ENCODE assay signal across 1 cellular context in the genomic region with DNA sequence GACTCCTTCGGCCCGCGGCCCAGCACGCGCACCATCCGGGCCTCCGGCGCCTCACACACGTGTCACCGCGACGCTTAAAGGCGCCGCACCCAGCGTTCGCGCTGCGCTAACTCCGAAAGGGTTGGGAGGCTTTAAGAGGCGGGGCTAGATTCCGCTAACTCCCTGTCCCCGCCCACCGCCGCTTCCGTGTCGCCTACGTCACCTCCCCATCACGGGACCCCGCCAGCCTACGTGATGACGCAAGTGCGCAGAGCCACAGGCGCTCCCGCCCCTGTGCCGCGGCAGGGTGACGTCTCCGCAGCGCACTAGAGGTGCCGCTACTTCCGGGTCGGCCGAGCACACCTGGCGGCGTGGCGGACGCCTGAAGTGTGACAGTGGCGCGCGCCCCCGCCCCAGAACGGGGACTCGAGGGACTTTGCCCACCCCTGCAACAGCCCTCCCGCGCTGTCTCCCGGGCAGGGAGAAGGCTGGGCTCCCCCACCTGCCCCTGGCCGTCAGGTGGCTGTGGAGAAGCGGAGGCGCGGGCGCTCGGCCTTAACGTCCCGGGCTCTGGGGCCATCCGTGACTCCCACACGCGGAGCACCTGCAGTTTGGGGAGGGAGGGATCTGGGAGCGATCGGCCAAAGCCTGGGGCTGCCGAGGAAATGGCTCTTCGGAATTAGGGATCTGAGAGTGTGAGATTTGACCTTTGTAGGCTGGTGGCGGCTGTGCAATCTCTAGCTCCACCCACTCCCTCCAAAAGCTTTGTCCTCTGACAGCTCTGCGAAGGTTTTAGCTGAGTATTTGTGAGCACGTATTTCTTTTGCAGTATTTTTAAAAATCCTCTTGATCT.
TF ChIP-seq lines count a peak whose summit lies in the region.

A gene (minus strand): TSS at position 35 of the 832 bp plus-strand sequence. CDS start 4,451 bp downstream, outside the sequence.

TF ChIP-seq in HepG2, 621 proteins besides CTCF, POLR2A, EP300 and RAD21 (continued from another document and continues in another):
- TF ChIP-seq, protein P1, sequence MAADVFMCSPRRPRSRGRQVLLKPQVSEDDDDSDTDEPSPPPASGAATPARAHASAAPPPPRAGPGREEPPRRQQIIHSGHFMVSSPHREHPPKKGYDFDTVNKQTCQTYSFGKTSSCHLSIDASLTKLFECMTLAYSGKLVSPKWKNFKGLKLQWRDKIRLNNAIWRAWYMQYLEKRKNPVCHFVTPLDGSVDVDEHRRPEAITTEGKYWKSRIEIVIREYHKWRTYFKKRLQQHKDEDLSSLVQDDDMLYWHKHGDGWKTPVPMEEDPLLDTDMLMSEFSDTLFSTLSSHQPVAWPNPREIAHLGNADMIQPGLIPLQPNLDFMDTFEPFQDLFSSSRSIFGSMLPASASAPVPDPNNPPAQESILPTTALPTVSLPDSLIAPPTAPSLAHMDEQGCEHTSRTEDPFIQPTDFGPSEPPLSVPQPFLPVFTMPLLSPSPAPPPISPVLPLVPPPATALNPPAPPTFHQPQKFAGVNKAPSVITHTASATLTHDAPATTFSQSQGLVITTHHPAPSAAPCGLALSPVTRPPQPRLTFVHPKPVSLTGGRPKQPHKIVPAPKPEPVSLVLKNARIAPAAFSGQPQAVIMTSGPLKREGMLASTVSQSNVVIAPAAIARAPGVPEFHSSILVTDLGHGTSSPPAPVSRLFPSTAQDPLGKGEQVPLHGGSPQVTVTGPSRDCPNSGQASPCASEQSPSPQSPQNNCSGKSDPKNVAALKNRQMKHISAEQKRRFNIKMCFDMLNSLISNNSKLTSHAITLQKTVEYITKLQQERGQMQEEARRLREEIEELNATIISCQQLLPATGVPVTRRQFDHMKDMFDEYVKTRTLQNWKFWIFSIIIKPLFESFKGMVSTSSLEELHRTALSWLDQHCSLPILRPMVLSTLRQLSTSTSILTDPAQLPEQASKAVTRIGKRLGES (CRISPR knock-in tag; IDR thresholded peaks at IDR 0.05; ENCODE audit: borderline replicate concordance): no peak
- TF ChIP-seq ZNF781 (CRISPR knock-in tag; IDR thresholded peaks at IDR 0.05; ENCODE audit: borderline replicate concordance, not compliant biosample characterization) (peak; percentile 88), RNF2 (conservative IDR thresholded peaks at IDR 0.05; ENCODE audit: low read depth) (no peak; the same call in 1 of the 2 replicates), ZNF569 (CRISPR knock-in tag; IDR thresholded peaks at IDR 0.05; ENCODE audit: borderline replicate concordance) (peak; percentile 76; the same call in 1 of the 2 replicates), ZFP36L1 (CRISPR knock-in tag; IDR thresholded peaks at IDR 0.05) (no peak), FOXP1 (IDR thresholded peaks at IDR 0.05) (no peak), FOXP1 (CRISPR knock-in tag; IDR thresholded peaks at IDR 0.05) (no peak), ZNF24 (IDR thresholded peaks at IDR 0.05) (no peak), ZFAT (CRISPR knock-in tag; conservative IDR thresholded peaks at IDR 0.05) (0 out of 2 replicates have a peak, but pooled peaks have one; percentile 21), ZNF383 (CRISPR knock-in tag; IDR thresholded peaks at IDR 0.05; ENCODE audit: borderline replicate concordance) (no peak), SIN3A (IDR thresholded peaks at IDR 0.05; ENCODE audit: borderline replicate concordance, low read depth, low read length) (peak; percentile 88; the same call in 1 of the 2 replicates), ELF3 (CRISPR knock-in tag; IDR thresholded peaks at IDR 0.05) (peak; percentile 100), CBX1 (IDR thresholded peaks at IDR 0.05; ENCODE audit: low read depth) (peak; percentile 16), SRF (IDR thresholded peaks at IDR 0.05; ENCODE audit: low read depth, low read length) (peak; percentile 75; the same call in 1 of the 2 replicates), JARID2 (CRISPR knock-in tag; IDR thresholded peaks at IDR 0.05; ENCODE audit: insufficient replicate concordance) (peak; percentile 95), SKI (IDR thresholded peaks at IDR 0.05; ENCODE audit: partially characterized antibody) (peak; percentile 73), SRSF1 (optimal IDR thresholded peaks at IDR 0.05; ENCODE audit: low read depth, low read length) (peak; percentile 84), ZNF598 (CRISPR knock-in tag; IDR thresholded peaks at IDR 0.05; ENCODE audit: borderline replicate concordance) (peak; percentile 99), ZNF879 (CRISPR knock-in tag; IDR thresholded peaks at IDR 0.05) (no peak), KAT7 (CRISPR knock-in tag; IDR thresholded peaks at IDR 0.05; ENCODE audit: borderline replicate concordance) (peak; percentile 96; the same call in 1 of the 2 replicates), PRPF4 (IDR thresholded peaks at IDR 0.05; ENCODE audit: low read depth, low read length, poor library complexity, severe bottlenecking) (no peak), ZNF672 (CRISPR knock-in tag; IDR thresholded peaks at IDR 0.05) (peak; percentile 93), YY1 (IDR thresholded peaks at IDR 0.05; ENCODE audit: insufficient read depth, insufficient replicate concordance, low read depth, low read length) (peak; percentile 80), RFX1 (IDR thresholded peaks at IDR 0.05) (no peak), BRD4 (CRISPR knock-in tag; IDR thresholded peaks at IDR 0.05) (peak; percentile 97), ADNP (CRISPR knock-in tag; IDR thresholded peaks at IDR 0.05) (no peak), ZNF564 (CRISPR knock-in tag; IDR thresholded peaks at IDR 0.05) (peak; percentile 95), NR2F1 (CRISPR knock-in tag; IDR thresholded peaks at IDR 0.05) (peak; percentile 14 to 72; a peak in 3 of 4 replicates), ATRX (CRISPR knock-in tag; IDR thresholded peaks at IDR 0.05; ENCODE audit: borderline replicate concordance) (0 out of 2 replicates have a peak, but pooled peaks have one; percentile 71), TOE1 (CRISPR knock-in tag; IDR thresholded peaks at IDR 0.05) (no peak; the same call in 1 of the 2 replicates), GTF2F1 (IDR thresholded peaks at IDR 0.05; ENCODE audit: low read length) (0 out of 2 replicates have a peak, but pooled peaks have one; percentile 64), ZNF253 (CRISPR knock-in tag; IDR thresholded peaks at IDR 0.05; ENCODE audit: borderline replicate concordance) (no peak), ZNF761 (CRISPR knock-in tag; conservative IDR thresholded peaks at IDR 0.05) (peak; percentile 97), ISL2 (CRISPR knock-in tag; IDR thresholded peaks at IDR 0.05) (peak; percentile 91), ZSCAN31 (CRISPR knock-in tag; IDR thresholded peaks at IDR 0.05; ENCODE audit: low read depth) (peak; percentile 95), MEF2D (CRISPR knock-in tag; IDR thresholded peaks at IDR 0.05) (peak; percentile 94), HES4 (CRISPR knock-in tag; IDR thresholded peaks at IDR 0.05; ENCODE audit: borderline replicate concordance) (peak; percentile 74; the same call in 1 of the 2 replicates), PAWR (CRISPR knock-in tag; IDR thresholded peaks at IDR 0.05; ENCODE audit: borderline replicate concordance) (0 out of 2 replicates have a peak, but pooled peaks have one; percentile 38)
- TF ChIP-seq, protein P2, sequence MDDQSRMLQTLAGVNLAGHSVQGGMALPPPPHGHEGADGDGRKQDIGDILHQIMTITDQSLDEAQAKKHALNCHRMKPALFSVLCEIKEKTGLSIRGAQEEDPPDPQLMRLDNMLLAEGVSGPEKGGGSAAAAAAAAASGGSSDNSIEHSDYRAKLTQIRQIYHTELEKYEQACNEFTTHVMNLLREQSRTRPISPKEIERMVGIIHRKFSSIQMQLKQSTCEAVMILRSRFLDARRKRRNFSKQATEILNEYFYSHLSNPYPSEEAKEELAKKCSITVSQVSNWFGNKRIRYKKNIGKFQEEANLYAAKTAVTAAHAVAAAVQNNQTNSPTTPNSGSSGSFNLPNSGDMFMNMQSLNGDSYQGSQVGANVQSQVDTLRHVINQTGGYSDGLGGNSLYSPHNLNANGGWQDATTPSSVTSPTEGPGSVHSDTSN (CRISPR knock-in tag; IDR thresholded peaks at IDR 0.05; ENCODE audit: borderline replicate concordance): no peak
- TF ChIP-seq, protein P3, sequence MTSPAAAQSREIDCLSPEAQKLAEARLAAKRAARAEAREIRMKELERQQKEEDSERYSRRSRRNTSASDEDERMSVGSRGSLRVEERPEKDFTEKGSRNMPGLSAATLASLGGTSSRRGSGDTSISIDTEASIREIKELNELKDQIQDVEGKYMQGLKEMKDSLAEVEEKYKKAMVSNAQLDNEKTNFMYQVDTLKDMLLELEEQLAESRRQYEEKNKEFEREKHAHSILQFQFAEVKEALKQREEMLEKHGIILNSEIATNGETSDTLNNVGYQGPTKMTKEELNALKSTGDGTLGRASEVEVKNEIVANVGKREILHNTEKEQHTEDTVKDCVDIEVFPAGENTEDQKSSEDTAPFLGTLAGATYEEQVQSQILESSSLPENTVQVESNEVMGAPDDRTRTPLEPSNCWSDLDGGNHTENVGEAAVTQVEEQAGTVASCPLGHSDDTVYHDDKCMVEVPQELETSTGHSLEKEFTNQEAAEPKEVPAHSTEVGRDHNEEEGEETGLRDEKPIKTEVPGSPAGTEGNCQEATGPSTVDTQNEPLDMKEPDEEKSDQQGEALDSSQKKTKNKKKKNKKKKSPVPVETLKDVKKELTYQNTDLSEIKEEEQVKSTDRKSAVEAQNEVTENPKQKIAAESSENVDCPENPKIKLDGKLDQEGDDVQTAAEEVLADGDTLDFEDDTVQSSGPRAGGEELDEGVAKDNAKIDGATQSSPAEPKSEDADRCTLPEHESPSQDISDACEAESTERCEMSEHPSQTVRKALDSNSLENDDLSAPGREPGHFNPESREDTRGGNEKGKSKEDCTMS (CRISPR knock-in tag; conservative IDR thresholded peaks at IDR 0.05): peak; percentile 73; the same call in 1 of the 2 replicates
- TF ChIP-seq, protein P4, sequence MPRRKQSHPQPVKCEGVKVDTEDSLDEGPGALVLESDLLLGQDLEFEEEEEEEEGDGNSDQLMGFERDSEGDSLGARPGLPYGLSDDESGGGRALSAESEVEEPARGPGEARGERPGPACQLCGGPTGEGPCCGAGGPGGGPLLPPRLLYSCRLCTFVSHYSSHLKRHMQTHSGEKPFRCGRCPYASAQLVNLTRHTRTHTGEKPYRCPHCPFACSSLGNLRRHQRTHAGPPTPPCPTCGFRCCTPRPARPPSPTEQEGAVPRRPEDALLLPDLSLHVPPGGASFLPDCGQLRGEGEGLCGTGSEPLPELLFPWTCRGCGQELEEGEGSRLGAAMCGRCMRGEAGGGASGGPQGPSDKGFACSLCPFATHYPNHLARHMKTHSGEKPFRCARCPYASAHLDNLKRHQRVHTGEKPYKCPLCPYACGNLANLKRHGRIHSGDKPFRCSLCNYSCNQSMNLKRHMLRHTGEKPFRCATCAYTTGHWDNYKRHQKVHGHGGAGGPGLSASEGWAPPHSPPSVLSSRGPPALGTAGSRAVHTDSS (CRISPR knock-in tag; conservative IDR thresholded peaks at IDR 0.05): no peak; the same call in 1 of the 2 replicates
- TF ChIP-seq, protein P5, sequence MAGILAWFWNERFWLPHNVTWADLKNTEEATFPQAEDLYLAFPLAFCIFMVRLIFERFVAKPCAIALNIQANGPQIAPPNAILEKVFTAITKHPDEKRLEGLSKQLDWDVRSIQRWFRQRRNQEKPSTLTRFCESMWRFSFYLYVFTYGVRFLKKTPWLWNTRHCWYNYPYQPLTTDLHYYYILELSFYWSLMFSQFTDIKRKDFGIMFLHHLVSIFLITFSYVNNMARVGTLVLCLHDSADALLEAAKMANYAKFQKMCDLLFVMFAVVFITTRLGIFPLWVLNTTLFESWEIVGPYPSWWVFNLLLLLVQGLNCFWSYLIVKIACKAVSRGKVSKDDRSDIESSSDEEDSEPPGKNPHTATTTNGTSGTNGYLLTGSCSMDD (CRISPR knock-in tag; IDR thresholded peaks at IDR 0.05): 0 out of 2 replicates have a peak, but pooled peaks have one; percentile 72
- TF ChIP-seq, protein P6, sequence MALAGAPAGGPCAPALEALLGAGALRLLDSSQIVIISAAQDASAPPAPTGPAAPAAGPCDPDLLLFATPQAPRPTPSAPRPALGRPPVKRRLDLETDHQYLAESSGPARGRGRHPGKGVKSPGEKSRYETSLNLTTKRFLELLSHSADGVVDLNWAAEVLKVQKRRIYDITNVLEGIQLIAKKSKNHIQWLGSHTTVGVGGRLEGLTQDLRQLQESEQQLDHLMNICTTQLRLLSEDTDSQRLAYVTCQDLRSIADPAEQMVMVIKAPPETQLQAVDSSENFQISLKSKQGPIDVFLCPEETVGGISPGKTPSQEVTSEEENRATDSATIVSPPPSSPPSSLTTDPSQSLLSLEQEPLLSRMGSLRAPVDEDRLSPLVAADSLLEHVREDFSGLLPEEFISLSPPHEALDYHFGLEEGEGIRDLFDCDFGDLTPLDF (CRISPR knock-in tag; IDR thresholded peaks at IDR 0.05): peak; percentile 90
- TF ChIP-seq, protein P7, sequence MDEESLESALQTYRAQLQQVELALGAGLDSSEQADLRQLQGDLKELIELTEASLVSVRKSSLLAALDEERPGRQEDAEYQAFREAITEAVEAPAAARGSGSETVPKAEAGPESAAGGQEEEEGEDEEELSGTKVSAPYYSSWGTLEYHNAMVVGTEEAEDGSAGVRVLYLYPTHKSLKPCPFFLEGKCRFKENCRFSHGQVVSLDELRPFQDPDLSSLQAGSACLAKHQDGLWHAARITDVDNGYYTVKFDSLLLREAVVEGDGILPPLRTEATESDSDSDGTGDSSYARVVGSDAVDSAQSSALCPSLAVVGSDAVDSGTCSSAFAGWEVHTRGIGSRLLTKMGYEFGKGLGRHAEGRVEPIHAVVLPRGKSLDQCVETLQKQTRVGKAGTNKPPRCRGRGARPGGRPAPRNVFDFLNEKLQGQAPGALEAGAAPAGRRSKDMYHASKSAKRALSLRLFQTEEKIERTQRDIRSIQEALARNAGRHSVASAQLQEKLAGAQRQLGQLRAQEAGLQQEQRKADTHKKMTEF (CRISPR knock-in tag; IDR thresholded peaks at IDR 0.05): peak; percentile 99
- TF ChIP-seq, protein P8, sequence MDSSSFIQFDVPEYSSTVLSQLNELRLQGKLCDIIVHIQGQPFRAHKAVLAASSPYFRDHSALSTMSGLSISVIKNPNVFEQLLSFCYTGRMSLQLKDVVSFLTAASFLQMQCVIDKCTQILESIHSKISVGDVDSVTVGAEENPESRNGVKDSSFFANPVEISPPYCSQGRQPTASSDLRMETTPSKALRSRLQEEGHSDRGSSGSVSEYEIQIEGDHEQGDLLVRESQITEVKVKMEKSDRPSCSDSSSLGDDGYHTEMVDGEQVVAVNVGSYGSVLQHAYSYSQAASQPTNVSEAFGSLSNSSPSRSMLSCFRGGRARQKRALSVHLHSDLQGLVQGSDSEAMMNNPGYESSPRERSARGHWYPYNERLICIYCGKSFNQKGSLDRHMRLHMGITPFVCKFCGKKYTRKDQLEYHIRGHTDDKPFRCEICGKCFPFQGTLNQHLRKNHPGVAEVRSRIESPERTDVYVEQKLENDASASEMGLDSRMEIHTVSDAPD (CRISPR knock-in tag; IDR thresholded peaks at IDR 0.05): peak; percentile 92
- TF ChIP-seq, protein P9, sequence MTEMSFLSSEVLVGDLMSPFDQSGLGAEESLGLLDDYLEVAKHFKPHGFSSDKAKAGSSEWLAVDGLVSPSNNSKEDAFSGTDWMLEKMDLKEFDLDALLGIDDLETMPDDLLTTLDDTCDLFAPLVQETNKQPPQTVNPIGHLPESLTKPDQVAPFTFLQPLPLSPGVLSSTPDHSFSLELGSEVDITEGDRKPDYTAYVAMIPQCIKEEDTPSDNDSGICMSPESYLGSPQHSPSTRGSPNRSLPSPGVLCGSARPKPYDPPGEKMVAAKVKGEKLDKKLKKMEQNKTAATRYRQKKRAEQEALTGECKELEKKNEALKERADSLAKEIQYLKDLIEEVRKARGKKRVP (CRISPR knock-in tag; IDR thresholded peaks at IDR 0.05): peak in 1 of 2 experiments; percentile 92; a peak in 2 of 4 replicates
